In genomic region chr2:160791884-160792283, GRCh38 we compare ENCODE assay signal across 30 cellular contexts.
A peak's percentile ranks its signal among the peaks of the same experiment; 100 is the strongest.
DNase-seq lines count a peak whose midpoint lies in the region; ATAC-seq, FAIRE-seq and TF ChIP-seq lines count a peak whose summit lies in the region.
"Had no signal": no experiment of that assay in that cellular context is flagged by ENCODE, and none has a peak within 500 bp of the region (broad histone marks: within the 10 kb centered on the region; RNA-seq: fewer than 3 reads in every experiment).

No MANE protein-coding gene starts in this region.

- no peak overlapping the region for H3K4me3 ChIP-seq in HepG2 (replicated peaks in 1 of 3; ENCODE audit: insufficient read depth in 1 of 3, low read depth in 2 of 3, low read length in 3 of 3)
- no peak overlapping the region for H3K4me3 ChIP-seq in right lobe of liver
- no peak overlapping the region for H3K4me3 ChIP-seq in A549
- H3K4me3 ChIP-seq: BLaER1; BLaER1 treated with 17β-estradiol and CSF1 and Interleukin-3, amounts not matched to agents 10 nM and 100 nM had no signal

- TF ChIP-seq POLR2A in HepG2 (IDR thresholded peaks at IDR 0.05; ENCODE audit: insufficient read depth in 1 of 2, low read depth in 2 of 2, low read length in 2 of 2) = no peak
- no peak for TF ChIP-seq POLR2A in right lobe of liver (IDR thresholded peaks at IDR 0.05)
- TF ChIP-seq POLR2A in A549 (IDR thresholded peaks at IDR 0.05; ENCODE audit: low read length) = no peak

- POLR2A ChIA-PET in HepG2 (lab: Yijun Ruan, JAX) = no interaction called here
- POLR2A ChIA-PET in A549 (lab: Yijun Ruan, JAX) = no interaction called here

- CTCF ChIA-PET in HepG2 (lab: Yijun Ruan, JAX; ENCODE audit: low intra/inter-chr PET ratio, low total read pairs) (no interaction called here), A549 (lab: Yijun Ruan, JAX) (interaction anchor here (0.7 kb wide), 1 partner anchor 1764 kb away, joined by 5 read pairs; no protein-coding TSS in a partner anchor)

- H3K4me2 ChIP-seq in HepG2 (ENCODE audit: low read depth, low read length) = no peak overlapping the region
- H3K4me2 ChIP-seq in A549 = no peak overlapping the region
- H3K4me2 ChIP-seq: BLaER1; BLaER1 treated with 17β-estradiol and CSF1 and Interleukin-3, amounts not matched to agents 10 nM and 100 nM had no signal

- H3K79me2 ChIP-seq in HepG2 (ENCODE audit: insufficient read depth, low read length) = no peaks in the 10 kb centered on the region

- FAIRE-seq in HepG2 (lab: Jason Lieb, UNC) (no peak), A549 (lab: Jason Lieb, UNC) (no peak)
- FAIRE-seq: A204.1, D721Med had no signal

- no peak overlapping the region for H2AFZ ChIP-seq in HepG2 (ENCODE audit: low read length)

- no peaks in the 10 kb centered on the region for H4K20me1 ChIP-seq in HepG2 (ENCODE audit: insufficient read depth, low read length)
- H4K20me1 ChIP-seq: BLaER1; BLaER1 treated with 17β-estradiol and CSF1 and Interleukin-3, amounts not matched to agents 10 nM and 100 nM had no signal

- TF ChIP-seq RAD21 in HepG2 (CRISPR knock-in tag; IDR thresholded peaks at IDR 0.05) (no peak), A549 (conservative IDR thresholded peaks at IDR 0.05 in 1 of 2, IDR thresholded peaks at IDR 0.05 in 1 of 2) (no peak)

- H3K27ac ChIP-seq in HepG2 (ENCODE audit: extremely low read length, insufficient read depth, low read length) = no peak overlapping the region
- no peak overlapping the region for H3K27ac ChIP-seq in right lobe of liver
- H3K27ac ChIP-seq in A549 = no peak overlapping the region
- H3K27ac ChIP-seq: 22Rv1; BLaER1; BLaER1 treated with 17β-estradiol and CSF1 and Interleukin-3, amounts not matched to agents 10 nM and 100 nM; C4-2B had no signal

- H3K36me3 ChIP-seq in HepG2 (replicated peaks in 1 of 2; ENCODE audit: control insufficient read depth in 1 of 2, insufficient read depth in 2 of 2, low read length in 2 of 2) (no peaks in the 10 kb centered on the region), right lobe of liver (no peaks in the 10 kb centered on the region)
- H3K36me3 ChIP-seq: BE2C; BLaER1; BLaER1 treated with 17β-estradiol and CSF1 and Interleukin-3, amounts not matched to agents 10 nM and 100 nM had no signal

- H3K4me1 ChIP-seq in HepG2 (ENCODE audit: insufficient read depth, low read length) (no peaks in the 10 kb centered on the region), right lobe of liver (no peaks in the 10 kb centered on the region), A549 (no peaks in the 10 kb centered on the region)
- H3K4me1 ChIP-seq: BE2C; BLaER1; BLaER1 treated with 17β-estradiol and CSF1 and Interleukin-3, amounts not matched to agents 10 nM and 100 nM; Caco-2 had no signal

- BruUV-seq in HepG2 (replicated peaks; lab: Mats Ljungman, UMichigan) = no TSS peak

- H3K9ac ChIP-seq in HepG2 (ENCODE audit: insufficient read depth, low read depth, low read length) = no peak overlapping the region
- H3K9ac ChIP-seq: BLaER1; BLaER1 treated with 17β-estradiol and CSF1 and Interleukin-3, amounts not matched to agents 10 nM and 100 nM had no signal

- intact Hi-C loops in HepG2 (cut with micrococcal nuclease; ENCODE audit: unreplicated experiment) = no loop called here
- intact Hi-C loops in right lobe of liver (cut with DNase I) = no loop called here

- DNase-seq in HepG2 (ENCODE audit: low spot score) = no peak
- no peak for DNase-seq in right lobe of liver
- no peak for DNase-seq in A549 (ENCODE audit: low read depth in 1 of 2, low spot score in 1 of 2)
- DNase-seq in NCI-H526 (lab: John Stamatoyannopoulos, UW) = no peak
- DNase-seq: 8988T; ACHN; AML-193; BE2C; C1 segment of cervical spinal cord; Caco-2; Calu3; CD4-positive, alpha-beta memory T cell; CD4-positive, alpha-beta T cell; CD4-positive, CD25-positive, alpha-beta regulatory T cell; CD8-positive, alpha-beta memory T cell; CD8-positive, alpha-beta T cell; COR-L47; DMS 273 treated with DMSO at 0.1 percent for 48 hours; DMS153; DMS53; DMS79; DMS79 treated with DMSO at 0.1 percent for 48 hours; DND-41; EL had no signal

- H3K9me3 ChIP-seq in HepG2 (ENCODE audit: low read length) (0 out of 2 replicates have a peak, but pooled peaks cover 3% of the 10 kb centered on the region), right lobe of liver (no peaks in the 10 kb centered on the region), A549 (no peaks in the 10 kb centered on the region)
- H3K9me3 ChIP-seq: BE2C; BLaER1; BLaER1 treated with 17β-estradiol and CSF1 and Interleukin-3, amounts not matched to agents 10 nM and 100 nM had no signal

- peaks cover 0 to 1% of the 10 kb centered on the region in 2 experiments; a peak in 1 of 5 replicates for H3K27me3 ChIP-seq in HepG2 (ENCODE audit: control insufficient read depth in 1 of 2, insufficient read depth in 2 of 2, low read length in 2 of 2)
- H3K27me3 ChIP-seq in right lobe of liver = no peaks in the 10 kb centered on the region
- H3K27me3 ChIP-seq: BE2C; BLaER1; BLaER1 treated with 17β-estradiol and CSF1 and Interleukin-3, amounts not matched to agents 10 nM and 100 nM had no signal

- TF ChIP-seq EP300 in HepG2 (IDR thresholded peaks at IDR 0.05; ENCODE audit: low read depth in 2 of 2, low read length in 2 of 2) (no peak), HepG2 (CRISPR knock-in tag; IDR thresholded peaks at IDR 0.05; ENCODE audit: borderline replicate concordance) (no peak), A549 (IDR thresholded peaks at IDR 0.05) (no peak)

- TF ChIP-seq CTCF in HepG2 (CRISPR knock-in tag; IDR thresholded peaks at IDR 0.05) (no peak), right lobe of liver (IDR thresholded peaks at IDR 0.05) (no peak), A549 (IDR thresholded peaks at IDR 0.05) (no peak)

- ATAC-seq in HepG2 = no peak
- ATAC-seq in right lobe of liver = no peak
- no peak for ATAC-seq in A549
- ATAC-seq: CD8-positive, alpha-beta T cell had no signal

- in situ Hi-C loops in HepG2 (cut with HindIII; ENCODE audit: extremely low pct_ligation_motif_present, low pct_unique_long_range_greater_than_20kb) = no loop called here

- WGBS in HepG2 (ENCODE audit: low lambda C conversion rate) = 17% methylated on average over 3 of the region's 3 CpGs
- 40% methylated on average over 3 of the region's 3 CpGs for WGBS in right lobe of liver (ENCODE audit: insufficient coverage, low coverage, low lambda C conversion rate, missing lambda C conversion rate)
- WGBS in A549 (ENCODE audit: missing lambda C conversion rate) = 81% methylated on average over 3 of the region's 3 CpGs

TF ChIP-seq in HepG2, 621 proteins besides CTCF, POLR2A, EP300 and RAD21:
- TF ChIP-seq MAFF (IDR thresholded peaks at IDR 0.05; ENCODE audit: low read depth, low read length) (peak; percentile 71), MAFK (conservative IDR thresholded peaks at IDR 0.05 in 1 of 2, IDR thresholded peaks at IDR 0.05 in 1 of 2; ENCODE audit: low read length in 2 of 2) (peak; percentile 64 to 72), SSRP1 (CRISPR knock-in tag; IDR thresholded peaks at IDR 0.05) (no peak)

TF ChIP-seq in A549, 52 proteins besides CTCF, POLR2A, EP300 and RAD21:
- TF ChIP-seq FOXS1 (CRISPR knock-in tag; IDR thresholded peaks at IDR 0.05) = no peak
- peak; percentile 31 for TF ChIP-seq MAFK (IDR thresholded peaks at IDR 0.05; ENCODE audit: partially characterized antibody)

Comparison
In these comparisons a context has a peak if more than half of its experiments do, and no peak if none do; other contexts are left out.
1. Of the 38 proteins assayed by ChIP-seq in both HepG2 and A549: peak only in HepG2: none; only in A549: none; in both: MAFK; in neither: 37.